ENCODE assay signal across 1 cellular context in the genomic region with DNA sequence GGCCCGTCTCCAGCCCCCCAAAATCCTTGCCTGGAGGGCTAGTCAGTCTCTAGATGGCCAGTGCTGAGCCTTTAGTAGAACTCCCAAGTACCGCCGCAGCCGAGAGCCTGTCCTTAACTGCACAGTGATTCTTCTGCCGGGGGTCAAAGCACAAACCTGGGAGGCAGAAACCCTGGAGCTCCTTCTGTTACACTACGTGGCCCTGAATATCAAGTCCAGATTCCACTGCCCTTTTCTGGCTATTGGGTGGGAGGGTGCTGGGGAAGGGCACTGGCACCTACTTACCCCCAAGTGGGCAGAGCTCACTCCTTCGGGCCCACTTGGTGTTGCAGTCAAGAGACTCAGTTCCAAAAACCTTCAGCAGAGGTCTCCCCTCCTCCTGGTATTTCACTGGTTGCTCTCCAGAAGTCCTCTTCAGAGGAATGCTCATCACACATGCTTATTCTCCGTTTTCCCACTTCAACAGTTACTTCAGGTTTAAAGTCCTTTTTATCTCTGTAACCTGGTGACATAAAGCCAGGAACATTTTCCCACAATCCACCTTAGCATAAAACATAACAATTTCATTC.
TF ChIP-seq lines count a peak whose summit lies in the region.

No MANE protein-coding gene starts in this region.

TF ChIP-seq in HCT116, 20 proteins besides CTCF, POLR2A, EP300 and RAD21 (continued from another document):
- no peak for TF ChIP-seq ATF3 (IDR thresholded peaks at IDR 0.05)
- TF ChIP-seq ZFX (IDR thresholded peaks at IDR 0.05), result no peak
- TF ChIP-seq POLR2AphosphoS5 (IDR thresholded peaks at IDR 0.05; ENCODE audit: low read depth, low read length), result no peak
- no peak for TF ChIP-seq CEBPB (IDR thresholded peaks at IDR 0.05; ENCODE audit: low read depth)
- no peak for TF ChIP-seq ZNF274 (IDR thresholded peaks at IDR 0.05; ENCODE audit: low read depth, low read length)
- no peak for TF ChIP-seq ELF1 (IDR thresholded peaks at IDR 0.05; ENCODE audit: borderline replicate concordance, low read depth)
- no peak for TF ChIP-seq MAX (IDR thresholded peaks at IDR 0.05)
